In genomic region chr5:72109051-72109411, GRCh38 we compare ENCODE assay signal across 7 cellular contexts. TPM values are rescaled to one million over a fixed set of nuclear protein-coding genes. Genes with fewer than 3 reads are reported as not detected.
A peak's percentile ranks its signal among the peaks of the same experiment; 100 is the strongest.
DNase-seq lines count a peak whose midpoint lies in the region; TF ChIP-seq lines count a peak whose summit lies in the region.

No MANE protein-coding gene starts in this region.

- DNase-seq in adipocyte (ENCODE audit: low read depth) = no peak
- DNase-seq in immature natural killer cell = no peak
- DNase-seq in NCI-H1694 (lab: John Stamatoyannopoulos, UW) = no peak
- DNase-seq in SIG-M5 (lab: John Stamatoyannopoulos, UW) = no peak
- no peak for DNase-seq in AML-193 (lab: John Stamatoyannopoulos, UW)

- no peak for TF ChIP-seq RAD21 in Ishikawa (IDR thresholded peaks at IDR 0.05; ENCODE audit: low read depth)

- H3K9ac ChIP-seq in adipocyte (ENCODE audit: low read length) (peak overlapping the region; percentile 98), stomach smooth muscle (ENCODE audit: low read length in 2 of 2) (peak overlapping the region; percentile 13 to 77)

- no peak overlapping the region for H3K27ac Mint-ChIP-seq in immature natural killer cell

- peaks cover under 1% of the 10 kb centered on the region for H3K9me3 ChIP-seq in adipocyte (ENCODE audit: control insufficient read depth, low read length)
- no peaks in the 10 kb centered on the region for H3K9me3 ChIP-seq in stomach smooth muscle (ENCODE audit: control insufficient read depth in 2 of 2, low read length in 2 of 2)

- no peaks in the 10 kb centered on the region for H3K36me3 Mint-ChIP-seq in immature natural killer cell

- H3K4me3 Mint-ChIP-seq in immature natural killer cell = peak overlapping the region in 4 of 5 donors; percentile 15 to 33 (median 25)

- peaks cover 5% of the 10 kb centered on the region for H3K36me3 ChIP-seq in adipocyte (ENCODE audit: control insufficient read depth, insufficient read depth, low read length, severe bottlenecking)
- peaks cover 0 to 5% of the 10 kb centered on the region in 2 donors for H3K36me3 ChIP-seq in stomach smooth muscle (ENCODE audit: control insufficient read depth in 2 of 2, insufficient read depth in 2 of 2, low read length in 2 of 2)

- peaks cover 13 to 31% (median 21%) of the 10 kb centered on the region in 3 donors for H3K27me3 Mint-ChIP-seq in immature natural killer cell (ENCODE audit: low read depth in 3 of 3)

- peak overlapping the region; percentile 96 for H3K4me3 ChIP-seq in adipocyte (ENCODE audit: low read length)
- peak overlapping the region; percentile 73 to 93 for H3K4me3 ChIP-seq in stomach smooth muscle (ENCODE audit: low read length in 2 of 2)

- no peaks in the 10 kb centered on the region for H3K9me3 Mint-ChIP-seq in immature natural killer cell

- peak overlapping the region; percentile 74 for H3K27ac ChIP-seq in stomach smooth muscle (ENCODE audit: low read length)

- no peak for TF ChIP-seq EP300 in Ishikawa (IDR thresholded peaks at IDR 0.05; ENCODE audit: borderline replicate concordance)

- H3K4me1 ChIP-seq in adipocyte (ENCODE audit: control insufficient read depth, insufficient read depth, low read length) = peaks cover 39% of the 10 kb centered on the region
- H3K4me1 ChIP-seq in stomach smooth muscle (ENCODE audit: control insufficient read depth, insufficient read depth, low read length) = peaks cover 20% of the 10 kb centered on the region

- peaks cover 5 to 13% of the 10 kb centered on the region in 2 donors for H3K4me1 Mint-ChIP-seq in immature natural killer cell

- H3K27me3 ChIP-seq in adipocyte (replicated peaks; ENCODE audit: control insufficient read depth, insufficient read depth, low read length) (no peaks in the 10 kb centered on the region), stomach smooth muscle (ENCODE audit: control insufficient read depth in 1 of 2, insufficient read depth in 2 of 2, low read length in 2 of 2) (no peaks in the 10 kb centered on the region)

TF ChIP-seq in Ishikawa, 13 proteins besides CTCF, POLR2A, EP300 and RAD21:
- TF ChIP-seq NFIC (IDR thresholded peaks at IDR 0.05) (no peak), ZBTB7A (IDR thresholded peaks at IDR 0.05; ENCODE audit: low read depth) (0 out of 2 replicates have a peak, but pooled peaks have one; percentile 2), CEBPB (IDR thresholded peaks at IDR 0.05) (no peak), TAF1 (IDR thresholded peaks at IDR 0.05; ENCODE audit: low read depth) (no peak), TCF12 (IDR thresholded peaks at IDR 0.05; ENCODE audit: low read depth) (no peak)

RNA-seq across cellular contexts. Expression of gene MAP1B, which starts 1.8 kb away (rescaled TPM):
- polyA plus RNA-seq in immature natural killer cell = under 1 TPM; 0.02 to 0.30 (median 0.15) TPM
